12 cellular contexts compared by ENCODE assay signal in genomic region chr9:124018731-124019697, GRCh38. TPM values are rescaled to one million over a fixed set of nuclear protein-coding genes. Genes with fewer than 3 reads are reported as not detected.
A peak's percentile ranks its signal among the peaks of the same experiment; 100 is the strongest.
DNase-seq lines count a peak whose midpoint lies in the region; ATAC-seq lines count a peak whose summit lies in the region.
"Had no signal": no experiment of that assay in that cellular context is flagged by ENCODE, and none has a peak within 500 bp of the region (broad histone marks: within the 10 kb centered on the region; RNA-seq: fewer than 3 reads in every experiment).

No MANE protein-coding gene starts in this region.

- H3K4ac ChIP-seq in mesendoderm (ENCODE audit: low read depth, low read length), result no peak overlapping the region

- H3K56ac ChIP-seq in mesendoderm (ENCODE audit: low read length), result peak overlapping the region; percentile 56

- no peak overlapping the region for H2AK5ac ChIP-seq in mesendoderm (ENCODE audit: low read length)

- H3K9me3 ChIP-seq in aorta (ENCODE audit: control insufficient read depth, low read length), result no peaks in the 10 kb centered on the region

- H3K27ac ChIP-seq in mesendoderm (ENCODE audit: low read depth, low read length) (no peak overlapping the region), aorta (ENCODE audit: low read depth in 1 of 2, low read length in 2 of 2) (no peak overlapping the region)

- H3K23ac ChIP-seq in mesendoderm (ENCODE audit: low read length), result no peak overlapping the region

- peaks cover 29% of the 10 kb centered on the region for H3K4me1 Mint-ChIP-seq in stimulated activated naive CD8-positive, alpha-beta T cell treated with anti-CD3 and anti-CD28 coated beads, Interleukin-15, Interleukin-2, amounts not matched to agents 100 ng/mL and 50 ng/mL, for 24 hours (ENCODE audit: low read depth)

- no peak overlapping the region for H3K18ac ChIP-seq in mesendoderm (ENCODE audit: low read length)

- no peak overlapping the region for H4K5ac ChIP-seq in mesendoderm (ENCODE audit: low read length)

- 100% methylated on average over 2 of the region's 21 CpGs for WGBS in mesendoderm (ENCODE audit: extremely low coverage, insufficient coverage, low lambda C conversion rate)
- 8 to 13% methylated on average over 21 of the region's 21 CpGs for WGBS in aorta, 2 donors

- H3K4me3 Mint-ChIP-seq in stimulated activated naive CD8-positive, alpha-beta T cell treated with anti-CD3 and anti-CD28 coated beads, Interleukin-15, Interleukin-2, amounts not matched to agents 100 ng/mL and 50 ng/mL, for 24 hours, result peak overlapping the region; percentile 43

- peak overlapping the region; percentile 26 for H3K4me3 ChIP-seq in mesendoderm (ENCODE audit: low read length)
- H3K4me3 ChIP-seq in aorta (ENCODE audit: low read length in 2 of 2), result no peak overlapping the region

- H3K9me3 Mint-ChIP-seq in stimulated activated naive CD8-positive, alpha-beta T cell treated with anti-CD3 and anti-CD28 coated beads, Interleukin-15, Interleukin-2, amounts not matched to agents 100 ng/mL and 50 ng/mL, for 24 hours, result no peaks in the 10 kb centered on the region

- DNase-seq in stimulated activated naive CD8-positive, alpha-beta T cell treated with anti-CD3 and anti-CD28 coated beads, Interleukin-15, Interleukin-2, amounts not matched to agents 100 U/mL and 50 U/mL, for 24 hours, result no peak
- peak; percentile 62 for DNase-seq in astrocyte of the hippocampus (ENCODE audit: low read depth, low spot score)
- no peak for DNase-seq in mesendoderm
- DNase-seq in aorta, result peak; percentile 12 to 30
- no peak for DNase-seq in NCI-H510A treated with DMSO at 0.1 percent for 48 hours (lab: John Stamatoyannopoulos, UW)
- no peak for DNase-seq in stimulated activated CD4-positive, alpha-beta T cell treated with anti-CD3 and anti-CD28 coated beads, Interleukin-12 subunit alpha, Interleukin-12 subunit beta, amount 100 ng/mL, for 4 hours
- DNase-seq: effector CD4-positive, alpha-beta T cell; NCI-H510A; SW 1271 had no signal

- H3K36me3 ChIP-seq in mesendoderm (ENCODE audit: control insufficient read depth, insufficient read depth, low read length) (no peaks in the 10 kb centered on the region), aorta (ENCODE audit: control insufficient read depth in 1 of 2, insufficient read depth in 2 of 2, low read length in 1 of 2) (no peaks in the 10 kb centered on the region)

- H2BK15ac ChIP-seq in mesendoderm (replicated peaks; ENCODE audit: low read depth), result no peak overlapping the region

- H3K36me3 Mint-ChIP-seq in stimulated activated naive CD8-positive, alpha-beta T cell treated with anti-CD3 and anti-CD28 coated beads, Interleukin-15, Interleukin-2, amounts not matched to agents 100 ng/mL and 50 ng/mL, for 24 hours (ENCODE audit: low read depth), result peaks cover 9% of the 10 kb centered on the region

- H2BK5ac ChIP-seq in mesendoderm (ENCODE audit: low read length), result no peak overlapping the region

- ATAC-seq in stimulated activated naive CD8-positive, alpha-beta T cell treated with anti-CD3 and anti-CD28 coated beads, Interleukin-15, Interleukin-2, amounts not matched to agents 100 U/mL and 50 U/mL, for 24 hours, result no peak
- ATAC-seq in aorta (ENCODE audit: low FRiP score) (no peak), HG03045 (IDR thresholded peaks at IDR 0.05; ENCODE audit: unreplicated experiment) (no peak)
- ATAC-seq: sciatic nerve had no signal

- peak overlapping the region; percentile 45 for H3K9ac ChIP-seq in mesendoderm (ENCODE audit: low read length)

- intact Hi-C loops in aorta (cut with DNase I), result no loop called here

- no peak overlapping the region for H2BK120ac ChIP-seq in mesendoderm (ENCODE audit: low read depth, low read length)

- H3K27me3 Mint-ChIP-seq in stimulated activated naive CD8-positive, alpha-beta T cell treated with anti-CD3 and anti-CD28 coated beads, Interleukin-15, Interleukin-2, amounts not matched to agents 100 ng/mL and 50 ng/mL, for 24 hours, result peaks cover 86% of the 10 kb centered on the region

- no peaks in the 10 kb centered on the region for H3K79me2 ChIP-seq in mesendoderm (ENCODE audit: control insufficient read depth, insufficient read depth, low read length)

- H3K79me1 ChIP-seq in mesendoderm (ENCODE audit: low read length), result no peaks in the 10 kb centered on the region

- peak overlapping the region; percentile 84 for H3K4me2 ChIP-seq in mesendoderm (ENCODE audit: low read length)

- H3K4me1 ChIP-seq in mesendoderm (ENCODE audit: control insufficient read depth, low read depth, low read length) (peaks cover 2% of the 10 kb centered on the region), aorta (ENCODE audit: control insufficient read depth in 1 of 2, insufficient read depth in 2 of 2, low read length in 2 of 2) (no peaks in the 10 kb centered on the region)

- peak overlapping the region; percentile 41 for H3K27ac Mint-ChIP-seq in stimulated activated naive CD8-positive, alpha-beta T cell treated with anti-CD3 and anti-CD28 coated beads, Interleukin-15, Interleukin-2, amounts not matched to agents 100 ng/mL and 50 ng/mL, for 24 hours

- H3K27me3 ChIP-seq in mesendoderm (ENCODE audit: insufficient read depth, low read length, poor library complexity) (peaks cover 74% of the 10 kb centered on the region), aorta (ENCODE audit: control insufficient read depth in 1 of 2, insufficient read depth in 2 of 2, low read length in 1 of 2) (no peaks in the 10 kb centered on the region)

- H4K8ac ChIP-seq in mesendoderm (ENCODE audit: low read depth, low read length), result no peak overlapping the region

RNA-seq across cellular contexts. Expression of gene LHX2, which starts 7.4 kb away (rescaled TPM):
- 0.52 TPM for polyA plus RNA-seq in mesendoderm (2013, experiment 1 of 2)
- 0.49 TPM for polyA plus RNA-seq in mesendoderm (2013, experiment 2 of 2)
- under 1 TPM in 1 of 2 donors, not detected in 1; 0.26 TPM for total RNA-seq in aorta
- polyA plus RNA-seq in aorta, result under 1 TPM in 1 of 2 donors, not detected in 1; 0.38 TPM
- total RNA-seq: sciatic nerve had no signal

Comparison
In these comparisons a context has a peak if more than half of its experiments do, and no peak if none do; other contexts are left out.
1. DNase-seq: peak in astrocyte of the hippocampus (single experiment) and aorta (2 of 2); none in stimulated activated naive CD8-positive, alpha-beta T cell treated with anti-CD3 and anti-CD28 coated beads, Interleukin-15, Interleukin-2, amounts not matched to agents 100 U/mL and 50 U/mL, for 24 hours (single experiment), mesendoderm (single experiment), NCI-H510A treated with DMSO at 0.1 percent for 48 hours (single experiment) and stimulated activated CD4-positive, alpha-beta T cell treated with anti-CD3 and anti-CD28 coated beads, Interleukin-12 subunit alpha, Interleukin-12 subunit beta, amount 100 ng/mL, for 4 hours (single experiment).